Comparison of ENCODE assay signal across 23 cellular contexts in genomic region chr2:19818039-19818438, GRCh38.
"Had no signal": no experiment of that assay in that cellular context is flagged by ENCODE, and none has a peak within 500 bp of the region (broad histone marks: within the 10 kb centered on the region; RNA-seq: fewer than 3 reads in every experiment).

No MANE protein-coding gene starts in this region.

- DNase-seq: activated CD4-positive, alpha-beta T cell treated with anti-CD3 and anti-CD28 coated beads for 4 hours; activated CD4-positive, alpha-beta T cell treated with anti-CD3 and anti-CD28 coated beads, Interleukin-2, amount 50 U/mL, for 4 hours; activated CD4-positive, CD25-positive, alpha-beta regulatory T cell; activated naive CD4-positive, alpha-beta T cell treated with Interleukin-2 at 50 U/mL for 16 hours; activated T-cell treated with anti-CD3 and anti-CD28 coated beads for 4 hours; activated T-cell treated with anti-CD3 and anti-CD28 coated beads, Interleukin-2, amount 50 U/mL, for 72 hours; anterior cingulate cortex; cerebellar nuclear complex; colonic mucosa; dorsolateral prefrontal cortex; effector memory CD8-positive, alpha-beta T cell; foreskin keratinocyte; posterior cingulate gyrus; right lobe of liver; stimulated activated CD4-positive, alpha-beta T cell treated with anti-CD3 and anti-CD28 coated beads, Interleukin-2, amount 100 ng/mL, for 48 hours; stimulated activated naive CD8-positive, alpha-beta T cell treated with anti-CD3 and anti-CD28 coated beads, Interleukin-15, Interleukin-2, amounts not matched to agents 100 U/mL and 50 U/mL, for 24 hours; T-helper 1 cell; testis had no signal

- FAIRE-seq: bronchial epithelial cell, endothelial cell of umbilical vein had no signal

- H3K27ac ChIP-seq: colonic mucosa, dorsolateral prefrontal cortex, foreskin keratinocyte, heart right ventricle, right lobe of liver, testis, vagina had no signal

- H3K36me3 ChIP-seq: colonic mucosa, heart right ventricle, right lobe of liver, vagina had no signal

- H3K27me3 ChIP-seq: colonic mucosa, dorsolateral prefrontal cortex, heart right ventricle, right lobe of liver, testis, vagina had no signal

- H3K4me1 ChIP-seq: colonic mucosa, foreskin keratinocyte, right lobe of liver, vagina had no signal

- H3K9me3 ChIP-seq: colonic mucosa, heart right ventricle, right lobe of liver, testis, vagina had no signal

- ATAC-seq: activated T-cell treated with anti-CD3 and anti-CD28 coated beads, Interleukin-2, amount 50 U/mL, for 72 hours; effector memory CD8-positive, alpha-beta T cell; foreskin keratinocyte; natural killer cell treated with Interleukin-12 subunit alpha and Interleukin-12 subunit beta and Interleukin-15 and Interleukin-18, amount 100 ng/mL, for 72 hours; right lobe of liver; stimulated activated naive CD8-positive, alpha-beta T cell treated with anti-CD3 and anti-CD28 coated beads, Interleukin-15, Interleukin-2, amounts not matched to agents 100 U/mL and 50 U/mL, for 24 hours had no signal

- H3K4me3 ChIP-seq: colonic mucosa, dorsolateral prefrontal cortex, heart right ventricle, right lobe of liver, testis, vagina had no signal
